In genomic region chr9:121720992-121721350, GRCh38 we compare ENCODE assay signal across 1 cellular context.
TF ChIP-seq lines count a peak whose summit lies in the region.

No MANE protein-coding gene starts in this region.

TF ChIP-seq in GM23338, 12 proteins besides CTCF, POLR2A, EP300 and RAD21 (continued from another document):
- TF ChIP-seq ZNF462 (CRISPR knock-in tag; IDR thresholded peaks at IDR 0.05): no peak
- TF ChIP-seq STAT1 (IDR thresholded peaks at IDR 0.05; ENCODE audit: unreplicated experiment): no peak
- no peak for TF ChIP-seq CREB1 (CRISPR knock-in tag; IDR thresholded peaks at IDR 0.05; ENCODE audit: low read depth)
- TF ChIP-seq JUNB (IDR thresholded peaks at IDR 0.05; ENCODE audit: unreplicated experiment): no peak
- no peak for TF ChIP-seq POLR2AphosphoS5 (IDR thresholded peaks at IDR 0.05; ENCODE audit: low read depth)
- no peak for TF ChIP-seq EZH2 (IDR thresholded peaks at IDR 0.05; ENCODE audit: low read depth, unreplicated experiment)
- TF ChIP-seq ZNF114 (CRISPR knock-in tag; IDR thresholded peaks at IDR 0.05): no peak
- no peak for TF ChIP-seq NANOG (IDR thresholded peaks at IDR 0.05; ENCODE audit: borderline replicate concordance)
